ENCODE assay signal across 26 cellular contexts in the genomic region with DNA sequence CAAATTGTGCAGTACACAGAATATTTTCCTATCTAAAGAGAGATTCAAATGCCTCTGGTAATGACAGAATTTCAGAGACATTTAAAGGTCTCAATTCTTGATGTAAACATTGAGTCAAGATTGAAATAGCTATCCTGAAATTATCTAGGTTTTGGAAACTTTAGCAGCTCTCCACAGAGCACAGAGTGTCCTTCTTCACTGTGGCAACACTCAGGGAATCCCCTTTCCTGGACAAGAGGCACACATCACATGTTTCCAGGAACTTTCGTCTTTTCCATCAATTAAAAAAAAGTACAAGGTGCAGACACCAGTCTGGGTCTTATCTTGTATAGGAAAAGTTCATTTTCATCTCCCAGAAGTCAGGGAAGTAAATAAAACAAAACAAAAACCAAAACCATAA.
DNase-seq lines count a peak whose midpoint lies in the region; ATAC-seq and TF ChIP-seq lines count a peak whose summit lies in the region.
"Had no signal": no experiment of that assay in that cellular context is flagged by ENCODE, and none has a peak within 500 bp of the region (broad histone marks: within the 10 kb centered on the region; RNA-seq: fewer than 3 reads in every experiment).

No MANE protein-coding gene starts in this region.

- ATAC-seq in left ventricle myocardium superior (peak; percentile 64), left cardiac atrium (no peak), GM18873 (IDR thresholded peaks at IDR 0.05; ENCODE audit: low FRiP score, unreplicated experiment) (no peak)
- ATAC-seq: GM12878 had no signal

- intact Hi-C loops in left ventricle myocardium superior (cut with micrococcal nuclease): no loop called here
- intact Hi-C loops in left cardiac atrium (cut with DNase I): no loop called here
- intact Hi-C loops in dorsolateral prefrontal cortex (cut with DNase I): no loop called here

- peak overlapping the region in 2 of 59 donors; percentile 16 to 24 for H3K4me3 ChIP-seq in dorsolateral prefrontal cortex
- H3K4me3 ChIP-seq: BLaER1, GM12878, MG63, PC-9 had no signal

- peak overlapping the region in 56 of 59 donors; percentile 3 to 95 (median 74) for H3K27ac ChIP-seq in dorsolateral prefrontal cortex
- H3K27ac ChIP-seq: BLaER1, PC-9 had no signal

- no peak for DNase-seq in left ventricle myocardium superior
- no peak for DNase-seq in left cardiac atrium
- no peak for DNase-seq in dorsolateral prefrontal cortex
- peak; percentile 43 for DNase-seq in renal cortical epithelial cell (ENCODE audit: low read depth)
- no peak for DNase-seq in pons (ENCODE audit: low spot score)
- no peak for DNase-seq in AG20443 (ENCODE audit: low spot score)
- DNase-seq: Caco-2; CD4-positive, alpha-beta T cell; DMS 273 treated with DMSO at 0.1 percent for 48 hours; DMS79 treated with DMSO at 0.1 percent for 48 hours; H9; HFFc6; Kasumi-1; MG63; NCI-H1092; NCI-H1436; NCI-H187 treated with DMSO at 0.1 percent for 48 hours; NCI-H226; NCI-H510A treated with DMSO at 0.1 percent for 48 hours; NCI-H748 treated with DMSO at 0.1 percent for 48 hours; PC-9; RPMI8226; SIG-M5 had no signal

- no peak for TF ChIP-seq CTCF in dorsolateral prefrontal cortex (IDR thresholded peaks at IDR 0.05 in 54 of 56, conservative IDR thresholded peaks at IDR 0.05 in 2 of 56; ENCODE audit: low read depth in 1 of 56, partially characterized antibody in 56 of 56)

- H3K27me3 ChIP-seq in dorsolateral prefrontal cortex: no peaks in the 10 kb centered on the region
- H3K27me3 ChIP-seq: BLaER1, MG63 had no signal
